ENCODE assay signal across 31 cellular contexts in the genomic region with DNA sequence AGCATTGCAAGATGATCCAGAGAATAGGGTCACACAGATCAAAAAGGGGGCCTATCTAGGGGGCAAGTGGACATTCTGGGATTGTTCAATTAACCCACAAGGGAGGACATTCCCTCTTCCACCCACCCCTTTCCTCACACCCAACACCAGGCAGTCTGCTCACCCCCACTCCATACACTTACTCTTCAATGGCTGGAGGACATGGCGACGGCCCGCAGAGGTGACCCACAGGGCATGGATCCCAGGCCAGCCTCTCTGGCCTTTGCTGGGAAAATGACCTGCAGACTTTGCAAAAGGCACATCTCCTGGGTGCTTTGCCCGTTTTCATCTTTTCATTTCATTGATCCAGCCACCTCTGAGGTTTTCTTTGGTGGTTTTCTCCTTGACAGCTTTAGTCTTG. TPM values are rescaled to one million over a fixed set of nuclear protein-coding genes. Genes with fewer than 3 reads are reported as not detected.
DNase-seq lines count a peak whose midpoint lies in the region; ATAC-seq, FAIRE-seq and TF ChIP-seq lines count a peak whose summit lies in the region.
"Had no signal": no experiment of that assay in that cellular context is flagged by ENCODE, and none has a peak within 500 bp of the region (broad histone marks: within the 10 kb centered on the region; RNA-seq: fewer than 3 reads in every experiment).

No MANE protein-coding gene starts in this region.

- intact Hi-C loops in posterior vena cava (cut with DNase I): no loop called here

- WGBS in hepatocyte (ENCODE audit: low lambda C conversion rate, missing lambda C conversion rate): 94% methylated on average over 4 of the region's 4 CpGs

- H3K4me2 ChIP-seq in hepatocyte: no peak overlapping the region
- H3K4me2 ChIP-seq: BLaER1 had no signal

- H4K20me1 ChIP-seq in hepatocyte (ENCODE audit: insufficient read depth, poor library complexity, severe bottlenecking): no peaks in the 10 kb centered on the region

- no peak for ATAC-seq in stimulated activated effector memory CD8-positive, alpha-beta T cell treated with anti-CD3 and anti-CD28 coated beads, Interleukin-12 subunit alpha, Interleukin-12 subunit beta, amount 100 ng/mL, for 72 hours
- ATAC-seq: GM12878 had no signal

- H3K4me3 Mint-ChIP-seq in glutamatergic neuron (ENCODE audit: unreplicated experiment): peak overlapping the region; percentile 69
- no peak overlapping the region for H3K4me3 Mint-ChIP-seq in stimulated activated effector memory CD8-positive, alpha-beta T cell treated with anti-CD3 and anti-CD28 coated beads, Interleukin-12 subunit alpha, Interleukin-12 subunit beta, amount 100 ng/mL, for 72 hours
- H3K4me3 Mint-ChIP-seq: CD4-positive, alpha-beta memory T cell; CD4-positive, CD25-positive, alpha-beta regulatory T cell; CD8-positive, alpha-beta memory T cell had no signal

- no peak overlapping the region for H2AFZ ChIP-seq in hepatocyte

- H3K4me3 ChIP-seq in hepatocyte: no peak overlapping the region
- H3K4me3 ChIP-seq: BLaER1, GM12878 had no signal

- TF ChIP-seq CTCF in glutamatergic neuron (IDR thresholded peaks at IDR 0.05; ENCODE audit: partially characterized antibody, unreplicated experiment) (no peak), hepatocyte (IDR thresholded peaks at IDR 0.05; ENCODE audit: poor library complexity) (no peak)

- no peaks in the 10 kb centered on the region for H3K9me3 ChIP-seq in hepatocyte (ENCODE audit: low read depth)
- H3K9me3 ChIP-seq: BE2C, BLaER1 had no signal

- no peaks in the 10 kb centered on the region for H3K4me1 ChIP-seq in hepatocyte (ENCODE audit: insufficient read depth)

- DNase-seq in glutamatergic neuron (no peak), mesenteric fat pad (ENCODE audit: low spot score) (peak; percentile 53), posterior vena cava (ENCODE audit: low spot score) (peak; percentile 70), urothelium cell line (ENCODE audit: low spot score) (no peak), hepatocyte (ENCODE audit: low spot score) (no peak), OCI-M2 (lab: John Stamatoyannopoulos, UW; ENCODE audit: unreplicated experiment) (no peak)
- no peak for DNase-seq in stimulated activated effector memory CD8-positive, alpha-beta T cell treated with anti-CD3 and anti-CD28 coated beads, Interleukin-12 subunit alpha, Interleukin-12 subunit beta, amount 100 ng/mL, for 72 hours (ENCODE audit: low spot score in 2 of 2)
- DNase-seq: 8988T; ACHN; BE2C; C1 segment of cervical spinal cord; CD4-positive, alpha-beta memory T cell; CD4-positive, CD25-positive, alpha-beta regulatory T cell; CD8-positive, alpha-beta memory T cell; COR-L47; DMS 273 treated with DMSO at 0.1 percent for 48 hours; DMS153; DMS53; DMS79; DND-41; EL; GDM1 had no signal

- peak; percentile 76 for FAIRE-seq in urothelium cell line (lab: Jason Lieb, UNC)
- FAIRE-seq: A204.1, GM12878, GM12892, GM18507 had no signal

- H3K27ac ChIP-seq in hepatocyte: no peak overlapping the region
- H3K27ac ChIP-seq: BLaER1 had no signal

- H3K27ac Mint-ChIP-seq in glutamatergic neuron (ENCODE audit: unreplicated experiment): peak overlapping the region; percentile 73
- H3K27ac Mint-ChIP-seq in stimulated activated effector memory CD8-positive, alpha-beta T cell treated with anti-CD3 and anti-CD28 coated beads, Interleukin-12 subunit alpha, Interleukin-12 subunit beta, amount 100 ng/mL, for 72 hours: no peak overlapping the region
- H3K27ac Mint-ChIP-seq: CD14-positive monocyte; CD4-positive, alpha-beta memory T cell; CD4-positive, CD25-positive, alpha-beta regulatory T cell; CD8-positive, alpha-beta memory T cell had no signal

- peaks cover 53% of the 10 kb centered on the region for H3K4me1 Mint-ChIP-seq in glutamatergic neuron (ENCODE audit: low read depth, unreplicated experiment)
- peaks cover 12% of the 10 kb centered on the region for H3K4me1 Mint-ChIP-seq in stimulated activated effector memory CD8-positive, alpha-beta T cell treated with anti-CD3 and anti-CD28 coated beads, Interleukin-12 subunit alpha, Interleukin-12 subunit beta, amount 100 ng/mL, for 72 hours

- H3K27me3 Mint-ChIP-seq in glutamatergic neuron (ENCODE audit: unreplicated experiment): peaks cover 16% of the 10 kb centered on the region

- no peaks in the 10 kb centered on the region for H3K36me3 ChIP-seq in hepatocyte (replicated peaks; ENCODE audit: insufficient read depth, low read depth)
- H3K36me3 ChIP-seq: BE2C, BLaER1 had no signal

- peaks cover 17% of the 10 kb centered on the region for H3K9me3 Mint-ChIP-seq in glutamatergic neuron (ENCODE audit: unreplicated experiment)
- H3K9me3 Mint-ChIP-seq in stimulated activated effector memory CD8-positive, alpha-beta T cell treated with anti-CD3 and anti-CD28 coated beads, Interleukin-12 subunit alpha, Interleukin-12 subunit beta, amount 100 ng/mL, for 72 hours: no peaks in the 10 kb centered on the region

- H3K9me2 ChIP-seq in hepatocyte (replicated peaks; ENCODE audit: insufficient read depth): no peaks in the 10 kb centered on the region

- H3K27me3 ChIP-seq in hepatocyte: peaks cover 54% of the 10 kb centered on the region
- H3K27me3 ChIP-seq: BE2C had no signal

- H3K36me3 Mint-ChIP-seq in glutamatergic neuron (ENCODE audit: unreplicated experiment): no peaks in the 10 kb centered on the region
- H3K36me3 Mint-ChIP-seq in stimulated activated effector memory CD8-positive, alpha-beta T cell treated with anti-CD3 and anti-CD28 coated beads, Interleukin-12 subunit alpha, Interleukin-12 subunit beta, amount 100 ng/mL, for 72 hours: no peaks in the 10 kb centered on the region
- H3K36me3 Mint-ChIP-seq: CD14-positive monocyte; CD4-positive, CD25-positive, alpha-beta regulatory T cell had no signal

- H3K79me2 ChIP-seq in hepatocyte: no peaks in the 10 kb centered on the region

RNA-seq across cellular contexts. Expression of a gene that starts 1.7 kb away (rescaled TPM):
- total RNA-seq in glutamatergic neuron (ENCODE audit: unreplicated experiment): 45.1 TPM
- total RNA-seq in mesenteric fat pad: not detected
- not detected for total RNA-seq in posterior vena cava
- not detected in 2 replicates for total RNA-seq in hepatocyte
- not detected in 2 replicates for polyA plus RNA-seq in hepatocyte
- total RNA-seq: CD4-positive, alpha-beta memory T cell; CD4-positive, CD25-positive, alpha-beta regulatory T cell; CD8-positive, alpha-beta memory T cell; Daoy; G401; GM12878 had no signal
- polyA plus RNA-seq: AG04450; CD14-positive monocyte; CD4-positive, alpha-beta memory T cell; CD4-positive, CD25-positive, alpha-beta regulatory T cell; CD8-positive, alpha-beta memory T cell; GM12878 had no signal

Comparison
In these comparisons a context has a peak if more than half of its experiments do, and no peak if none do; other contexts are left out.
1. DNase-seq: peak in mesenteric fat pad (single experiment) and posterior vena cava (single experiment); none in glutamatergic neuron (single experiment), urothelium cell line (single experiment), stimulated activated effector memory CD8-positive, alpha-beta T cell treated with anti-CD3 and anti-CD28 coated beads, Interleukin-12 subunit alpha, Interleukin-12 subunit beta, amount 100 ng/mL, for 72 hours (0 of 2), hepatocyte (single experiment) and OCI-M2 (single experiment).
2. RNA of a gene that starts 1.7 kb away (total RNA-seq): 45.1 TPM in glutamatergic neuron (single experiment); not detected in mesenteric fat pad (single experiment), not detected in posterior vena cava and not detected in hepatocyte; every median in the first group is over 10 times any median in the second.